Comparison of ENCODE assay signal across 17 cellular contexts in the genomic region with DNA sequence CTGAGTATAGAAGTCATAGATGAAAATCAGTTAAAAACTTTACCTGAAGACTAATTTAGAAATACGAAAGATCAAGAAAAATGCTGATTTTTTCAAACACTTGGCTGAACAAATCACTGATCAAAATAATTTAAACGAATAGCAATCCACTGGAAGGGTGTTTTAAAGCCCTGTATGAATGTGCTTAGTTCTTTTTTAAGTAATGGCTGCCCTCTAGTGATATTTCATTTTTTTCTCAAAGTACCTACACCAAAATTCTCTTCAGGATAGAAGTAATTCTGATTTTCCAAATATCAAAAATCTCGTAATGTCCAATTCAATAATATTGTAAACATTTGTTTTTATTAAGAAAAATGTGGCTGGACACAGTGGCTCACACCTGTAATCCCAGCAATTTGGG. TPM values are rescaled to one million over a fixed set of nuclear protein-coding genes. Genes with fewer than 3 reads are reported as not detected.
A peak's percentile ranks its signal among the peaks of the same experiment; 100 is the strongest.
DNase-seq lines count a peak whose midpoint lies in the region; ATAC-seq, FAIRE-seq and TF ChIP-seq lines count a peak whose summit lies in the region.
"Had no signal": no experiment of that assay in that cellular context is flagged by ENCODE, and none has a peak within 500 bp of the region (broad histone marks: within the 10 kb centered on the region; RNA-seq: fewer than 3 reads in every experiment).

No MANE protein-coding gene starts in this region.

- H2AFZ ChIP-seq in GM12878 (ENCODE audit: control insufficient read depth, low read depth, low read length): no peak overlapping the region

- in situ Hi-C loops in GM12878 (cut with MboI): no loop called here

- intact Hi-C loops in GM12878 (cut with micrococcal nuclease; ENCODE audit: unreplicated experiment): loop anchor here (2.0 kb wide), 1 partner anchor 283 kb away; no protein-coding TSS in a partner anchor
- intact Hi-C loops in posterior vena cava (cut with DNase I): no loop called here

- H4K20me1 ChIP-seq in GM12878 (ENCODE audit: control insufficient read depth, insufficient read depth): no peaks in the 10 kb centered on the region

- no peaks in the 10 kb centered on the region for H3K9me3 ChIP-seq in GM12878 (replicated peaks; ENCODE audit: control insufficient read depth, insufficient read depth, low read length)
- no peaks in the 10 kb centered on the region for H3K9me3 ChIP-seq in suprapubic skin
- H3K9me3 ChIP-seq: gastroesophageal sphincter, right atrium auricular region had no signal

- TF ChIP-seq RAD21 in Ishikawa (IDR thresholded peaks at IDR 0.05; ENCODE audit: low read depth) (peak; percentile 30; the same call in 1 of the 2 replicates), GM12878 (IDR thresholded peaks at IDR 0.05; ENCODE audit: insufficient read depth, low read depth, low read length) (peak; percentile 6; the same call in 1 of the 2 replicates)

- 0% methylated on average over 3 of the region's 3 CpGs for WGBS in GM12878 (ENCODE audit: insufficient coverage, insufficient replicate concordance, low lambda C conversion rate, missing lambda C conversion rate)
- WGBS in suprapubic skin: 63% methylated on average over 3 of the region's 3 CpGs

- ATAC-seq in GM12878 (no peak), HG02885 (IDR thresholded peaks at IDR 0.05; ENCODE audit: poor library complexity, unreplicated experiment) (no peak), GM18511 (IDR thresholded peaks at IDR 0.05; ENCODE audit: unreplicated experiment) (no peak)
- ATAC-seq: gastroesophageal sphincter had no signal

- H3K4me2 ChIP-seq in GM12878 (ENCODE audit: control insufficient read depth, insufficient read depth): no peak overlapping the region

- no TSS peak for BruUV-seq in GM12878 (replicated peaks; lab: Mats Ljungman, UMichigan)

- POLR2A ChIA-PET in GM12878 (lab: Charles Lee): no interaction called here

- FAIRE-seq in GM12878 (lab: Jason Lieb, UNC): no peak

- RAD21 ChIA-PET in GM12878 (lab: Charles Lee; ENCODE audit: unreplicated experiment): interaction anchor here (1.0 to 2.0 kb wide), 2 partner anchors 280 to 283 kb away, joined by 3 to 8 read pairs; no protein-coding TSS in a partner anchor

- H3K4me1 ChIP-seq in GM12878 (ENCODE audit: control insufficient read depth, insufficient read depth, low read length) (no peaks in the 10 kb centered on the region), suprapubic skin (no peaks in the 10 kb centered on the region)
- H3K4me1 ChIP-seq: gastroesophageal sphincter had no signal

- H3K36me3 ChIP-seq in GM12878 (ENCODE audit: control insufficient read depth in 2 of 2, insufficient read depth in 2 of 2, low read length in 1 of 2): no peaks in the 10 kb centered on the region
- peaks cover 4% of the 10 kb centered on the region for H3K36me3 ChIP-seq in suprapubic skin
- H3K36me3 ChIP-seq: right atrium auricular region had no signal

- CTCF ChIA-PET in GM12878 (lab: Yijun Ruan, JAX): interaction anchor here (1.1 to 2.3 kb wide), 4 partner anchors 25 to 283 kb away, joined by 3 to 15 read pairs (median 4); no protein-coding TSS in a partner anchor

- H3K27me3 ChIP-seq in GM12878 (replicated peaks in 1 of 2; ENCODE audit: control insufficient read depth in 2 of 2, insufficient read depth in 2 of 2, low read length in 1 of 2) (no peaks in the 10 kb centered on the region; a peak in 1 of 4 replicates), suprapubic skin (no peaks in the 10 kb centered on the region)
- H3K27me3 ChIP-seq: gastroesophageal sphincter, right atrium auricular region had no signal

- no peak for TF ChIP-seq POLR2A in GM12878 (IDR thresholded peaks at IDR 0.05; ENCODE audit: low read depth, low read length)
- TF ChIP-seq POLR2A in suprapubic skin (IDR thresholded peaks at IDR 0.05): no peak

- TF ChIP-seq CTCF in AG09319 (IDR thresholded peaks at IDR 0.05; ENCODE audit: low read depth, low read length): peak; percentile 5
- TF ChIP-seq CTCF in GM12878 (IDR thresholded peaks at IDR 0.05 in 2 of 3, conservative IDR thresholded peaks at IDR 0.05 in 1 of 3; ENCODE audit: control insufficient read depth in 2 of 3, extremely low read depth in 1 of 3, insufficient read depth in 1 of 3, low read depth in 3 of 3, low read length in 3 of 3): no peak; a peak in 1 of 6 replicates
- TF ChIP-seq CTCF in suprapubic skin (IDR thresholded peaks at IDR 0.05): no peak

- SMC1A ChIA-PET in GM12878 (lab: Charles Lee; ENCODE audit: uncharacterized antibody, unreplicated experiment): interaction anchor here (0.9 to 2.0 kb wide), 3 partner anchors 16 to 330 kb away, joined by 3 to 10 read pairs (median 3); no protein-coding TSS in a partner anchor

- DNase-seq in AG09319 (ENCODE audit: extremely low read depth, low read depth): no peak
- no peak for DNase-seq in GM12878 (ENCODE audit: low read depth, low spot score)
- DNase-seq in midbrain (lab: John Stamatoyannopoulos, UW): peak; percentile 39
- no peak for DNase-seq in posterior vena cava (ENCODE audit: low spot score)
- no peak for DNase-seq in suprapubic skin (ENCODE audit: low spot score in 2 of 2)
- DNase-seq: activated CD4-positive, alpha-beta T cell treated with anti-CD3 and anti-CD28 coated beads for 48 hours; anterior cingulate cortex; CD8-positive, alpha-beta memory T cell; GDM1; stimulated activated CD4-positive, alpha-beta T cell treated with anti-CD3 and anti-CD28 coated beads, Interleukin-4, amount 100 ng/mL, for 4 hours; stimulated activated naive CD4-positive, alpha-beta T cell; T-helper 1 cell had no signal

- H3K79me2 ChIP-seq in GM12878 (ENCODE audit: control insufficient read depth, insufficient read depth, low read length): no peaks in the 10 kb centered on the region

- TF ChIP-seq EP300 in Ishikawa (IDR thresholded peaks at IDR 0.05; ENCODE audit: borderline replicate concordance) (no peak), GM12878 (IDR thresholded peaks at IDR 0.05; ENCODE audit: borderline replicate concordance in 1 of 2, control insufficient read depth in 1 of 2, low read depth in 2 of 2, low read length in 2 of 2) (no peak), suprapubic skin (IDR thresholded peaks at IDR 0.05) (no peak)

- H3K27ac ChIP-seq in GM12878 (ENCODE audit: control insufficient read depth, insufficient read depth): no peak overlapping the region
- H3K27ac ChIP-seq in suprapubic skin: no peak overlapping the region
- H3K27ac ChIP-seq: gastroesophageal sphincter, right atrium auricular region had no signal

- no peak overlapping the region for H3K4me3 ChIP-seq in GM12878
- H3K4me3 ChIP-seq in suprapubic skin: no peak overlapping the region
- H3K4me3 ChIP-seq: gastroesophageal sphincter, right atrium auricular region had no signal

- H3K9ac ChIP-seq in GM12878 (ENCODE audit: control insufficient read depth, insufficient read depth, low read length): no peak overlapping the region

TF ChIP-seq in Ishikawa, 13 proteins besides CTCF, POLR2A, EP300 and RAD21 (continues in another document):
- TF ChIP-seq CEBPB (IDR thresholded peaks at IDR 0.05) (no peak), NFIC (IDR thresholded peaks at IDR 0.05) (no peak), TCF12 (IDR thresholded peaks at IDR 0.05; ENCODE audit: low read depth) (no peak), TAF1 (IDR thresholded peaks at IDR 0.05; ENCODE audit: low read depth) (no peak), ZBTB7A (IDR thresholded peaks at IDR 0.05; ENCODE audit: low read depth) (no peak), CREB1 (IDR thresholded peaks at IDR 0.05; ENCODE audit: low read depth) (no peak), TEAD4 (IDR thresholded peaks at IDR 0.05) (no peak), EGR1 (IDR thresholded peaks at IDR 0.05) (no peak)
- TF ChIP-seq, protein P1, sequence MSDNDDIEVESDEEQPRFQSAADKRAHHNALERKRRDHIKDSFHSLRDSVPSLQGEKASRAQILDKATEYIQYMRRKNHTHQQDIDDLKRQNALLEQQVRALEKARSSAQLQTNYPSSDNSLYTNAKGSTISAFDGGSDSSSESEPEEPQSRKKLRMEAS (IDR thresholded peaks at IDR 0.05): no peak

TF ChIP-seq in GM12878, 131 proteins besides CTCF, POLR2A, EP300 and RAD21 (continues in another document):
- TF ChIP-seq EZH2 (IDR thresholded peaks at IDR 0.05; ENCODE audit: borderline replicate concordance, control insufficient read depth, low read depth, low read length): no peak
- TF ChIP-seq, protein P2, sequence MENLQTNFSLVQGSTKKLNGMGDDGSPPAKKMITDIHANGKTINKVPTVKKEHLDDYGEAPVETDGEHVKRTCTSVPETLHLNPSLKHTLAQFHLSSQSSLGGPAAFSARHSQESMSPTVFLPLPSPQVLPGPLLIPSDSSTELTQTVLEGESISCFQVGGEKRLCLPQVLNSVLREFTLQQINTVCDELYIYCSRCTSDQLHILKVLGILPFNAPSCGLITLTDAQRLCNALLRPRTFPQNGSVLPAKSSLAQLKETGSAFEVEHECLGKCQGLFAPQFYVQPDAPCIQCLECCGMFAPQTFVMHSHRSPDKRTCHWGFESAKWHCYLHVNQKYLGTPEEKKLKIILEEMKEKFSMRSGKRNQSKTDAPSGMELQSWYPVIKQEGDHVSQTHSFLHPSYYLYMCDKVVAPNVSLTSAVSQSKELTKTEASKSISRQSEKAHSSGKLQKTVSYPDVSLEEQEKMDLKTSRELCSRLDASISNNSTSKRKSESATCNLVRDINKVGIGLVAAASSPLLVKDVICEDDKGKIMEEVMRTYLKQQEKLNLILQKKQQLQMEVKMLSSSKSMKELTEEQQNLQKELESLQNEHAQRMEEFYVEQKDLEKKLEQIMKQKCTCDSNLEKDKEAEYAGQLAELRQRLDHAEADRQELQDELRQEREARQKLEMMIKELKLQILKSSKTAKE (IDR thresholded peaks at IDR 0.05; ENCODE audit: low read depth, poor library complexity, severe bottlenecking): no peak

RNA-seq across cellular contexts. Expression of a gene that starts 32.5 kb away (rescaled TPM):
- total RNA-seq in GM12878 (2013; cell fraction: nucleolus; rRNA removed): 0.40 TPM in 1 of 2 replicates, not detected in the other
- total RNA-seq in GM12878 (2014; rRNA removed): 0.06 and 0.22 TPM in 2 replicates
- total RNA-seq in GM12878 (2014; rRNA removed; fragmentation: Illumina TruSeq; extraction: Trizol): 0.37 and 0.58 TPM in 2 replicates
- 0.21 and 0.33 TPM in 2 replicates for total RNA-seq in GM12878 (2021)
- polyA plus RNA-seq in GM12878 (2011; ENCODE audit: low read depth): 0.12 TPM
- polyA plus RNA-seq in GM12878 (2011; rRNA removed): 0.12 and 0.40 TPM in 2 replicates
- polyA plus RNA-seq in GM12878 (2011; cell fraction: cytosol; rRNA removed): 0.03 TPM in 1 of 2 replicates, not detected in the other
- polyA plus RNA-seq in GM12878 (2011; cell fraction: nucleus; rRNA removed): not detected in 2 replicates
- polyA plus RNA-seq in GM12878 (2012): 0.37 and 0.51 TPM in 2 replicates
- polyA plus RNA-seq in GM12878 (2014; fragmentation: Illumina TruSeq; extraction: Trizol): 0.28 and 1.1 TPM in 2 replicates
- polyA plus RNA-seq in GM12878 (2014; fragmentation: Nextera tagmentation; extraction: Ambion mirVana): under 1 TPM; 0.32 to 0.38 TPM
- 0.20 and 0.28 TPM in 2 replicates for polyA plus RNA-seq in GM12878 (2014; rRNA removed)
- polyA plus RNA-seq in GM12878 (2016; fragmentation: Nextera tagmentation; extraction: Ambion mirVana): under 1 TPM in 1 of 2 experiments, not detected in 1; 0.21 TPM
- polyA minus RNA-seq in GM12878 (2011; rRNA and poly(A)+ RNA removed): 0.51 TPM in 1 of 2 replicates, not detected in the other
- polyA minus RNA-seq in GM12878 (2011; cell fraction: cytosol; rRNA and poly(A)+ RNA removed): not detected in 2 replicates
- not detected in 2 replicates for polyA minus RNA-seq in GM12878 (2011; cell fraction: nucleus; rRNA and poly(A)+ RNA removed)
- 10 to 100 TPM; 11.3 to 12.0 TPM for total RNA-seq in posterior vena cava
- 10 to 100 TPM in 1 of 4 donors, 1 to 10 TPM in 3; 3.0 to 12.4 (median 3.4) TPM for total RNA-seq in suprapubic skin
